ENCODE assay signal across 33 cellular contexts in the genomic region with DNA sequence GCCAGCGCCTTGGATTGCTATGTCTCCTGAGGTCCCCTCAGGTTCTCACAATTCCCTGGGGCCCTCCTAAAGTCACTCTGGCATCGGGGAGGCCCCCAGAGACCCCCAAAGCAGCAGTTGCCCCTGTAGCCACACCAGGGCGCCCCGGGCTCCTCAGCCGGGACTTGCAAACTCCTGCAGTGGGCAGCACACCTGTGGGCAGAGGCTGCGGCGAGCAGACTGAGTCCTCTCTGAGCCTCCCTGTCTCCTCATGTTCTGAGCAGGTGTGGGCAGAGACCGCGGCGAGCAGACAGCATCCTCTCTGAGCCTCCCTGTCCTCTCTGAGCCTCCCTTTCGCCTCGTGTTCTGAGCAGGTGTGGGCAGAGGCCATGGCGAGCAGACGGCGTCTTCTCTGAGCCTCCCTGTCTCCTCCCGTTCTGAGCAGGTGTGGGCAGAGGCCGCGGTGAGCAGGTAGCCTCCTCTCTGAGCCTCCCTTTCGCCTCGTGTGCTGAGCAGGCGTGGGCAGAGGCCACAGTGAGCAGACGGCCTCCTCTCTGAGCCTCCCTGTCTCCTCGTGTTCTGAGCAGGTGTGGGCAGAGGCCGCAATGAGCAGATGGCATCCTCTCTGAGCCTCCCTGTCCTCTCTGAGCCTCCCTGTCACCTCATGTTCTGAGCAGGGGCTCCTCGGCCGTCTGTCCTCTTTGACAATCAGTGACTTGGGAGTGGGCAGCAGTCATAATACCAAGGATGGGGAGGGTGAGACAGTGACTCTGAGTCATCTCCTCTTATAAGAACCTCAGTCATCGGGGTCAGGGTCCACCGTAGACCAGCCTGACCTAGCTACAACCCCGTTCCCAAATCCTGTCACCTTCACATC.
"Had no signal": no experiment of that assay in that cellular context is flagged by ENCODE, and none has a peak within 500 bp of the region (broad histone marks: within the 10 kb centered on the region; RNA-seq: fewer than 3 reads in every experiment).

No MANE protein-coding gene starts in this region.

- H3K4me1 ChIP-seq: colonic mucosa, gastroesophageal sphincter had no signal

- H3K4me3 ChIP-seq: colonic mucosa, esophagus squamous epithelium, gastroesophageal sphincter had no signal

- H3K27ac ChIP-seq: brain microvascular endothelial cell, colonic mucosa, epithelial cell of prostate, esophagus squamous epithelium, gastroesophageal sphincter, WERI-Rb-1 had no signal

- FAIRE-seq: astrocyte, bronchial epithelial cell, endometrium, endothelial cell of umbilical vein had no signal

- H3K9me3 ChIP-seq: colonic mucosa, esophagus squamous epithelium, gastroesophageal sphincter had no signal

- ATAC-seq: activated CD4-positive, CD25-positive, alpha-beta regulatory T cell treated with anti-CD3 and anti-CD28 coated beads, Interleukin-2, amount 50 U/mL, for 24 hours; activated CD8-positive, alpha-beta memory T cell treated with anti-CD3 and anti-CD28 coated beads, Interleukin-2, amount 10 ng/mL, durations not matched to agents 7 days and 5 days; activated CD8-positive, alpha-beta T cell treated with anti-CD3 and anti-CD28 coated beads for 36 hours; activated T-cell treated with anti-CD3 and anti-CD28 coated beads, Interleukin-2, amount 50 U/mL, for 72 hours; gastroesophageal sphincter; T-helper 17 cell had no signal

- H3K27me3 ChIP-seq: brain microvascular endothelial cell, colonic mucosa, esophagus squamous epithelium had no signal

- H3K36me3 ChIP-seq: brain microvascular endothelial cell, colonic mucosa, esophagus squamous epithelium, gastroesophageal sphincter, WERI-Rb-1 had no signal

- DNase-seq: activated B cell treated with CpG ODN at 0.5 μM for 24 hours; activated CD4-positive, alpha-beta T cell treated with anti-CD3 and anti-CD28 coated beads for 48 hours; activated CD4-positive, alpha-beta T cell treated with anti-CD3 and anti-CD28 coated beads, Interleukin-2, amount 50 U/mL, for 1 hour; activated CD4-positive, alpha-beta T cell treated with anti-CD3 and anti-CD28 coated beads, Interleukin-2, amount 50 U/mL, for 48 hours; activated CD8-positive, alpha-beta memory T cell treated with anti-CD3 and anti-CD28 coated beads, Interleukin-2, amount 10 ng/mL, durations not matched to agents 7 days and 5 days; activated CD8-positive, alpha-beta memory T cell treated with anti-CD3 and anti-CD28 coated beads, Interleukin-2, amount 50 U/mL, for 48 hours; activated CD8-positive, alpha-beta T cell treated with anti-CD3 and anti-CD28 coated beads for 36 hours; activated gamma-delta T cell; activated naive CD4-positive, alpha-beta T cell; activated naive CD4-positive, alpha-beta T cell treated with anti-CD3 and anti-CD28 coated beads, Interleukin-2, amount 50 U/mL, for 16 hours; activated T-cell treated with anti-CD3 and anti-CD28 coated beads for 4 hours; activated T-cell treated with anti-CD3 and anti-CD28 coated beads, Interleukin-2, amount 50 U/mL, for 24 hours; activated T-cell treated with anti-CD3 and anti-CD28 coated beads, Interleukin-2, amount 50 U/mL, for 72 hours; amniotic stem cell; anterior cingulate cortex; brain microvascular endothelial cell; caudate nucleus; cerebellar nuclear complex; colonic mucosa; effector CD8-positive, alpha-beta T cell; esophagus squamous epithelium; foreskin melanocyte; T-helper 1 cell; T-helper 17 cell; T1000; WERI-Rb-1 had no signal
